In genomic region chr1:198669023-198669698, GRCh38 we compare ENCODE assay signal across 8 cellular contexts. TPM values are rescaled to one million over a fixed set of nuclear protein-coding genes. Genes with fewer than 3 reads are reported as not detected.
A peak's percentile ranks its signal among the peaks of the same experiment; 100 is the strongest.
DNase-seq lines count a peak whose midpoint lies in the region; ATAC-seq and TF ChIP-seq lines count a peak whose summit lies in the region.

No MANE protein-coding gene starts in this region.

- DNase-seq in AG08396 (ENCODE audit: low spot score) (peak; percentile 76), SJCRH30 (peak; percentile 29 to 47), epidermal melanocyte (ENCODE audit: insufficient read length, low spot score) (peak; percentile 41), NCI-H82 treated with DMSO at 0.1 percent for 48 hours (lab: John Stamatoyannopoulos, UW; ENCODE audit: unreplicated experiment) (no peak), BE2C (no peak)

- ATAC-seq in GM18909 (IDR thresholded peaks at IDR 0.05; ENCODE audit: poor library complexity, unreplicated experiment), result peak; percentile 86
- ATAC-seq in HG03097 (IDR thresholded peaks at IDR 0.05; ENCODE audit: low FRiP score, unreplicated experiment), result peak; percentile 81

- no peaks in the 10 kb centered on the region for H3K9me3 ChIP-seq in SJCRH30 (replicated peaks)
- no peaks in the 10 kb centered on the region for H3K9me3 ChIP-seq in thymus (ENCODE audit: control insufficient read depth)
- no peaks in the 10 kb centered on the region for H3K9me3 ChIP-seq in BE2C

- H3K4me3 ChIP-seq in SJCRH30 (no peak overlapping the region), thymus (ENCODE audit: low read length) (no peak overlapping the region), BE2C (ENCODE audit: low read depth, low read length) (no peak overlapping the region)

- WGBS in thymus, result 68% methylated on average over 5 of the region's 5 CpGs

- H3K4me1 ChIP-seq in SJCRH30 (peaks cover 12% of the 10 kb centered on the region; the same call in 1 of the 2 replicates), thymus (ENCODE audit: control insufficient read depth, insufficient read depth, low read length) (peaks cover 11% of the 10 kb centered on the region), BE2C (no peaks in the 10 kb centered on the region)

- H3K27ac ChIP-seq in SJCRH30 (no peak overlapping the region; the same call in 1 of the 2 replicates), thymus (ENCODE audit: low read depth) (peak overlapping the region; percentile 48)

- no peaks in the 10 kb centered on the region for H3K36me3 ChIP-seq in SJCRH30
- no peaks in the 10 kb centered on the region for H3K36me3 ChIP-seq in thymus (ENCODE audit: control insufficient read depth, insufficient read depth)
- no peaks in the 10 kb centered on the region; the same call in 1 of the 2 replicates for H3K36me3 ChIP-seq in BE2C

- no peak for TF ChIP-seq CTCF in BE2C (IDR thresholded peaks at IDR 0.05; ENCODE audit: low read depth, low read length)

- no peaks in the 10 kb centered on the region for H3K27me3 ChIP-seq in SJCRH30
- H3K27me3 ChIP-seq in thymus (ENCODE audit: control insufficient read depth, insufficient read depth), result no peaks in the 10 kb centered on the region
- H3K27me3 ChIP-seq in BE2C, result no peaks in the 10 kb centered on the region

RNA-seq across cellular contexts. Expression of gene PTPRC, which starts 30.3 kb away (rescaled TPM):
- total RNA-seq in SJCRH30 (2014; rRNA removed; shearing (Covaris generic)), result not detected in 2 replicates
- 130 TPM for polyA plus RNA-seq in thymus
- polyA plus RNA-seq in BE2C (2012; ENCODE audit: insufficient read depth, insufficient read length, low read depth), result 0.60 TPM

Comparison
In these comparisons a context has a peak if more than half of its experiments do, and no peak if none do; other contexts are left out.
1. DNase-seq: peak in AG08396 (single experiment), SJCRH30 (2 of 2) and epidermal melanocyte (single experiment); none in NCI-H82 treated with DMSO at 0.1 percent for 48 hours (single experiment) and BE2C (single experiment).